8 cellular contexts compared by ENCODE assay signal in genomic region chr6:89145962-89146747, GRCh38. TPM values are rescaled to one million over a fixed set of nuclear protein-coding genes. Genes with fewer than 3 reads are reported as not detected.
DNase-seq lines count a peak whose midpoint lies in the region; ATAC-seq and TF ChIP-seq lines count a peak whose summit lies in the region.

TSS of gene PM20D2 (plus strand) at chr6:89146055. CDS start at chr6:89146145, 90 bp downstream.

- ATAC-seq in GM21367 (IDR thresholded peaks at IDR 0.05; ENCODE audit: unreplicated experiment) = peak; percentile 62
- ATAC-seq in thoracic aorta (ENCODE audit: insufficient number of reproducible peaks, low FRiP score, low read depth) = peak; percentile 49

- H3K4me3 ChIP-seq in osteoblast (ENCODE audit: insufficient read depth, low read length) = peak within 1 kb of the TSS; percentile 72
- H3K4me3 ChIP-seq in thoracic aorta = peak within 1 kb of the TSS; percentile 90

- DNase-seq in DMS153 treated with DMSO at 0.1 percent for 48 hours (lab: John Stamatoyannopoulos, UW; ENCODE audit: unreplicated experiment) = peak; percentile 60
- peak; percentile 66 for DNase-seq in HT-29 (ENCODE audit: low spot score)
- DNase-seq in RWPE1 (ENCODE audit: low spot score) = peak; percentile 72
- peak; percentile 86 for DNase-seq in activated effector memory CD4-positive, alpha-beta T cell treated with anti-CD3 and anti-CD28 coated beads, Interleukin-2, amount 50 U/mL, for 16 hours
- DNase-seq in foreskin melanocyte = peak; percentile 23
- DNase-seq in osteoblast (ENCODE audit: insufficient read length, low spot score, missing footprints) = peak; percentile 88
- no peak for DNase-seq in thoracic aorta (ENCODE audit: low spot score)

- peak within 1 kb of the TSS; percentile 80 for H3K4me2 ChIP-seq in osteoblast (ENCODE audit: insufficient read depth, low read length)

- H3K36me3 ChIP-seq in osteoblast (ENCODE audit: insufficient read depth, low read length) = no peaks in the 10 kb centered on the region
- H3K36me3 ChIP-seq in thoracic aorta = peaks cover 3% of the 10 kb centered on the region

- CTCF ChIA-PET in RWPE1 (lab: Yijun Ruan, JAX) = interaction anchor here (0.6 to 1.9 kb wide), 3 partner anchors 34 to 727 kb away, joined by 3 to 13 read pairs (median 3); no protein-coding TSS in a partner anchor

- peak within 1 kb of the TSS; percentile 87 for H3K27ac ChIP-seq in RWPE1
- H3K27ac ChIP-seq in osteoblast (ENCODE audit: low read depth, low read length) = no peak within 1 kb of the TSS
- peak within 1 kb of the TSS; percentile 88 to 91 for H3K27ac ChIP-seq in thoracic aorta

- TF ChIP-seq CTCF in RWPE1 (conservative IDR thresholded peaks at IDR 0.05; ENCODE audit: low read depth) = no peak
- TF ChIP-seq CTCF in osteoblast (IDR thresholded peaks at IDR 0.05; ENCODE audit: extremely low read depth, low read depth, low read length) = no peak
- no peak for TF ChIP-seq CTCF in thoracic aorta (IDR thresholded peaks at IDR 0.05)

- no peaks in the 10 kb centered on the region for H3K79me2 ChIP-seq in osteoblast (ENCODE audit: insufficient read depth, low read length)

- H3K9me3 ChIP-seq in osteoblast (ENCODE audit: low read depth, low read length) (no peaks in the 10 kb centered on the region), thoracic aorta (no peaks in the 10 kb centered on the region)

- H4K20me1 ChIP-seq in osteoblast (ENCODE audit: insufficient read depth, low read length) = no peaks in the 10 kb centered on the region

- peak within 1 kb of the TSS; percentile 75 for H2AFZ ChIP-seq in osteoblast (ENCODE audit: low read length)

- POLR2A ChIA-PET in RWPE1 (lab: Yijun Ruan, JAX; ENCODE audit: low non-redundant PET) = no interaction called here

- H3K27me3 ChIP-seq in osteoblast (ENCODE audit: insufficient read depth, low read length) (peaks cover 23% of the 10 kb centered on the region), thoracic aorta (replicated peaks; ENCODE audit: insufficient read depth) (no peaks in the 10 kb centered on the region)

- peaks cover 18% of the 10 kb centered on the region for H3K4me1 ChIP-seq in osteoblast (ENCODE audit: insufficient read depth, low read length)
- H3K4me1 ChIP-seq in thoracic aorta (ENCODE audit: control insufficient read depth in 1 of 2, low read depth in 2 of 2) = peaks cover 11 to 38% of the 10 kb centered on the region in 2 donors

RNA-seq across cellular contexts. Expression of gene PM20D2, which starts in this region (rescaled TPM):
- 29.0 and 30.7 TPM in 2 replicates for total RNA-seq in HT-29 (2014; rRNA removed; shearing (Covaris generic))
- total RNA-seq in osteoblast = 2.4 and 2.9 TPM in 2 replicates
- 10 to 100 TPM; 23.7 to 58.6 TPM for total RNA-seq in thoracic aorta
